ENCODE assay signal across 8 cellular contexts in the genomic region with DNA sequence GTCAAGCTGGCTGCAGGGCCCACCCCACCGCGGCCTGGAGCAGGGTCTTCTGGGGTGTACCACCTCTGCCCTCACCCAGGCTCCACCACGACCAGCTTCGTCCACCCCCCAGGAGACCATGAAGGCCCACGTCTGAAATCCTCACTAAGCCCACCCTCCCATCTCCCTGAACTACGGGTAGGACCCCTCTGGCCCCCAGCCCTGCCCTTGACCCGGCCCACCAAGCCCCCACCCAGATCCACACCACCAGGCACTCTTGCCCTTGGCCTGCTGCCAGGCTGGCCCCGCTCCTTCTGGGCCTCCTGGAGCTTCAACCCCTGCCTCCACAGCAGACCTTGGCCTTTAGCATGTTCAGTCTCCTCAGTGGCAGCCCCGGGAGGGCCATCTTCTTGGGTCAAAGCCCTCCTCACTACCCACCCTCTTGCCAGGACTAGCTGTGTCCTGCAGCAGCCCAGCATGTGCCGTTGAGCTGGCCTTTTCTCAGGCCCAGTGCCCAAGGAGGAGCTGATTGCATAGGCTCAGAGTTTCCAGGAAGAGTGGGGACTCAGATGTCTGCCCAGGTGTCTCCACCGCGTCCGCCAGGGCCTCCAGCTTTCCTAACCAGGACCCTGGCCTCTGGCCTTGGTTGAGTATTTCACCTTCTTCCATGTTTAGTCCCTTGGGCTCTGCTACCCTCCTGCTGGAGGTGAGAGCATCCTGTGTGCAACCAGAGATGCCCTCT. TPM values are rescaled to one million over a fixed set of nuclear protein-coding genes. Genes with fewer than 3 reads are reported as not detected.
DNase-seq lines count a peak whose midpoint lies in the region; ATAC-seq and TF ChIP-seq lines count a peak whose summit lies in the region.

No MANE protein-coding gene starts in this region.

- H3K27me3 Mint-ChIP-seq in T-helper 2 cell treated with Interferon-gamma antibody and Interleukin-4, amounts not matched to agents 5 μg/mL and 100 μg/mL, for 36 hours (ENCODE audit: low read depth), result peaks cover 50% of the 10 kb centered on the region

- H3K4me3 Mint-ChIP-seq in T-helper 2 cell treated with Interferon-gamma antibody and Interleukin-4, amounts not matched to agents 5 μg/mL and 100 μg/mL, for 36 hours, result no peak overlapping the region

- no peaks in the 10 kb centered on the region for H3K9me3 Mint-ChIP-seq in T-helper 2 cell treated with Interferon-gamma antibody and Interleukin-4, amounts not matched to agents 5 μg/mL and 100 μg/mL, for 36 hours

- DNase-seq in GM06990 (ENCODE audit: extremely low read depth, insufficient read length) (peak; percentile 4), LNCaP clone FGC (ENCODE audit: low read depth) (no peak), Right ventricle myocardium inferior (ENCODE audit: missing footprints) (peak; percentile 60), posterior vena cava (ENCODE audit: low spot score) (peak; percentile 83)
- no peak for DNase-seq in T-helper 2 cell treated with Interferon-gamma antibody and Interleukin-4, amounts not matched to agents 5 μg/mL and 100 μg/mL, for 36 hours (ENCODE audit: low spot score)

- no peak overlapping the region for H3K27ac Mint-ChIP-seq in T-helper 2 cell treated with Interferon-gamma antibody and Interleukin-4, amounts not matched to agents 5 μg/mL and 100 μg/mL, for 36 hours

- H3K36me3 Mint-ChIP-seq in T-helper 2 cell treated with Interferon-gamma antibody and Interleukin-4, amounts not matched to agents 5 μg/mL and 100 μg/mL, for 36 hours (ENCODE audit: low read depth), result no peaks in the 10 kb centered on the region

- H3K27me3 ChIP-seq in GM06990 (replicated peaks; ENCODE audit: control insufficient read depth, insufficient read depth, low read length), result no peaks in the 10 kb centered on the region; the same call in 1 of the 2 replicates

- intact Hi-C loops in Right ventricle myocardium inferior (cut with DNase I), result loop anchor here (5.0 kb wide), 1 partner anchor 51 kb away; the partner anchor contains the start of gene NOC2L
- intact Hi-C loops in posterior vena cava (cut with DNase I), result no loop called here

- H3K4me1 Mint-ChIP-seq in T-helper 2 cell treated with Interferon-gamma antibody and Interleukin-4, amounts not matched to agents 5 μg/mL and 100 μg/mL, for 36 hours (ENCODE audit: low read depth), result no peaks in the 10 kb centered on the region

- TF ChIP-seq CTCF in GM06990 (IDR thresholded peaks at IDR 0.05; ENCODE audit: insufficient read depth, low read length, poor library complexity, severe bottlenecking) (no peak), LNCaP clone FGC (IDR thresholded peaks at IDR 0.05; ENCODE audit: control insufficient read depth, extremely low read depth, insufficient read depth) (no peak)

- no peak for ATAC-seq in Right ventricle myocardium inferior
- ATAC-seq in HG03045 (IDR thresholded peaks at IDR 0.05; ENCODE audit: unreplicated experiment), result no peak
- ATAC-seq in GM18873 (IDR thresholded peaks at IDR 0.05; ENCODE audit: low FRiP score, unreplicated experiment), result no peak
- ATAC-seq in HG03439 (IDR thresholded peaks at IDR 0.05; ENCODE audit: unreplicated experiment), result no peak

- H3K4me3 ChIP-seq in GM06990 (replicated peaks; ENCODE audit: low read depth, low read length), result no peak overlapping the region
- peak overlapping the region; percentile 63 for H3K4me3 ChIP-seq in LNCaP clone FGC (ENCODE audit: low read depth, low read length)

- no peaks in the 10 kb centered on the region for H3K36me3 ChIP-seq in GM06990 (ENCODE audit: control insufficient read depth, insufficient read depth, low read length)

RNA-seq across cellular contexts. Expression of gene SAMD11, which starts 17.8 kb away (rescaled TPM):
- total RNA-seq in Right ventricle myocardium inferior (1.7 TPM), posterior vena cava (10 to 100 TPM; 16.5 to 38.0 TPM)

RNA-seq across cellular contexts. Expression of gene NOC2L, which starts 53.1 kb away (rescaled TPM):
- total RNA-seq in Right ventricle myocardium inferior (41.7 TPM), posterior vena cava (10 to 100 TPM; 42.8 to 44.5 TPM)

RNA-seq across cellular contexts. Expression of gene KLHL17, which starts 54.4 kb away (rescaled TPM):
- total RNA-seq in Right ventricle myocardium inferior, result 7.0 TPM
- 1 to 10 TPM; 8.5 to 8.9 TPM for total RNA-seq in posterior vena cava

Comparison
In these comparisons a context has a peak if more than half of its experiments do, and no peak if none do; other contexts are left out.
1. DNase-seq: peak in GM06990 (single experiment), Right ventricle myocardium inferior (single experiment) and posterior vena cava (single experiment); none in LNCaP clone FGC (single experiment) and T-helper 2 cell treated with Interferon-gamma antibody and Interleukin-4, amounts not matched to agents 5 μg/mL and 100 μg/mL, for 36 hours (single experiment).